In genomic region chr12:122825773-122826724, GRCh38 we compare ENCODE assay signal across 8 cellular contexts. TPM values are rescaled to one million over a fixed set of nuclear protein-coding genes. Genes with fewer than 3 reads are reported as not detected.
A peak's percentile ranks its signal among the peaks of the same experiment; 100 is the strongest.
DNase-seq lines count a peak whose midpoint lies in the region; ATAC-seq, FAIRE-seq and TF ChIP-seq lines count a peak whose summit lies in the region.

No MANE protein-coding gene starts in this region.

- H3K4me3 ChIP-seq in HAP-1 (peak overlapping the region; percentile 9), gastroesophageal sphincter (peak overlapping the region; percentile 13 to 29), skeletal muscle satellite cell (ENCODE audit: low read length) (peak overlapping the region; percentile 54)

- H3K4me2 ChIP-seq in skeletal muscle satellite cell (ENCODE audit: low read length), result peak overlapping the region; percentile 77

- WGBS in gastroesophageal sphincter (ENCODE audit: low coverage in 1 of 2), 2 donors, result 4 to 8% methylated on average over 16 to 17 of the region's 22 CpGs

- H3K27me3 ChIP-seq in HAP-1 (ENCODE audit: low read depth) (no peaks in the 10 kb centered on the region), gastroesophageal sphincter (no peaks in the 10 kb centered on the region), skeletal muscle satellite cell (ENCODE audit: control insufficient read depth, insufficient read depth, low read length) (no peaks in the 10 kb centered on the region)

- peak; percentile 92 for FAIRE-seq in RCC 7860 (lab: Jason Lieb, UNC)

- H3K4me1 ChIP-seq in HAP-1 (peaks cover 14% of the 10 kb centered on the region), gastroesophageal sphincter (peaks cover 0 to 10% (median 0%) of the 10 kb centered on the region in 3 donors), skeletal muscle satellite cell (ENCODE audit: control insufficient read depth, insufficient read depth, low read length) (peaks cover 1% of the 10 kb centered on the region)

- H3K9me3 ChIP-seq in HAP-1, result no peaks in the 10 kb centered on the region
- no peaks in the 10 kb centered on the region for H3K9me3 ChIP-seq in gastroesophageal sphincter
- no peaks in the 10 kb centered on the region for H3K9me3 ChIP-seq in skeletal muscle satellite cell (replicated peaks; ENCODE audit: low read length)

- no peak overlapping the region for H3K27ac ChIP-seq in gastroesophageal sphincter

- no peak for TF ChIP-seq POLR2A in gastroesophageal sphincter (IDR thresholded peaks at IDR 0.05)

- no peak for ATAC-seq in gastroesophageal sphincter
- ATAC-seq in HG03378 (IDR thresholded peaks at IDR 0.05; ENCODE audit: unreplicated experiment), result no peak
- ATAC-seq in GM21825 (IDR thresholded peaks at IDR 0.05; ENCODE audit: unreplicated experiment), result no peak
- ATAC-seq in HG03565 (IDR thresholded peaks at IDR 0.05; ENCODE audit: unreplicated experiment), result no peak

- in situ Hi-C loops in HAP-1 (cut with MboI; ENCODE audit: low sequenced_read_pairs), result no loop called here

- no peak for TF ChIP-seq CTCF in gastroesophageal sphincter (IDR thresholded peaks at IDR 0.05)

- peak overlapping the region; percentile 33 for H3K9ac ChIP-seq in skeletal muscle satellite cell (ENCODE audit: low read depth, low read length)

- no peak for TF ChIP-seq EP300 in gastroesophageal sphincter (IDR thresholded peaks at IDR 0.05)

- DNase-seq in HAP-1 (ENCODE audit: low spot score in 2 of 2), result peak; percentile 61 to 65
- DNase-seq in RCC 7860 (ENCODE audit: low spot score), result peak; percentile 22
- DNase-seq in cerebellar nuclear complex (lab: John Stamatoyannopoulos, UW), result no peak

- H3K36me3 ChIP-seq in HAP-1 (replicated peaks) (no peaks in the 10 kb centered on the region), gastroesophageal sphincter (no peaks in the 10 kb centered on the region), skeletal muscle satellite cell (ENCODE audit: insufficient read depth, low read length) (no peaks in the 10 kb centered on the region)

RNA-seq across cellular contexts. Expression of gene HIP1R, which starts 9.2 kb away (rescaled TPM):
- total RNA-seq in gastroesophageal sphincter, result 10 to 100 TPM; 10.2 to 32.5 (median 23.9) TPM
- 20.5 and 30.2 TPM in 2 replicates for total RNA-seq in skeletal muscle satellite cell (2012; rRNA removed)

RNA-seq across cellular contexts. Expression of gene CCDC62, which starts 51.7 kb away (rescaled TPM):
- 1 to 10 TPM in 1 of 4 donors, under 1 TPM in 3; 0.23 to 1.2 (median 0.61) TPM for total RNA-seq in gastroesophageal sphincter
- 0.44 and 1.0 TPM in 2 replicates for total RNA-seq in skeletal muscle satellite cell (2012; rRNA removed)

Comparison
In these comparisons a context has a peak if more than half of its experiments do, and no peak if none do; other contexts are left out.
1. DNase-seq: peak in HAP-1 (2 of 2) and RCC 7860 (single experiment); none in cerebellar nuclear complex (0 of 2).
2. Peak in every context shown above with its lines, with median percentiles within 50 percentile points of each other: H3K4me3 ChIP-seq.